1 cellular context compared by ENCODE assay signal in genomic region chr1:26864610-26865480, GRCh38.
TF ChIP-seq lines count a peak whose summit lies in the region.

No MANE protein-coding gene starts in this region.

TF ChIP-seq in K562, 482 proteins besides CTCF, POLR2A, EP300 and RAD21 (continued from another document and continues in another):
- peak; percentile 50; the same call in 1 of the 2 replicates for TF ChIP-seq ZBTB9 (CRISPR knock-in tag; IDR thresholded peaks at IDR 0.05)
- peak; percentile 73 to 94 for TF ChIP-seq MAZ (CRISPR knock-in tag; conservative IDR thresholded peaks at IDR 0.05 in 1 of 2, IDR thresholded peaks at IDR 0.05 in 1 of 2)
- peak; percentile 94 for TF ChIP-seq FOS (IDR thresholded peaks at IDR 0.05; ENCODE audit: extremely low read depth, insufficient read length)
- peak; percentile 78 for TF ChIP-seq ZBTB7A (IDR thresholded peaks at IDR 0.05; ENCODE audit: borderline replicate concordance, control insufficient read depth, low read depth, low read length)
- peak; percentile 96 for TF ChIP-seq L3MBTL2 (IDR thresholded peaks at IDR 0.05)
- TF ChIP-seq NRF1 (conservative IDR thresholded peaks at IDR 0.05 in 1 of 2, IDR thresholded peaks at IDR 0.05 in 1 of 2), result peak; percentile 78 to 82
- TF ChIP-seq BRD4 (IDR thresholded peaks at IDR 0.05), result no peak
- TF ChIP-seq ZKSCAN1 (IDR thresholded peaks at IDR 0.05; ENCODE audit: low read depth, low read length), result peak; percentile 43; the same call in 1 of the 2 replicates
- peak; percentile 75 for TF ChIP-seq PCBP1 (IDR thresholded peaks at IDR 0.05; ENCODE audit: low read depth, low read length, poor library complexity, severe bottlenecking)
- peak; percentile 21; the same call in 1 of the 2 replicates for TF ChIP-seq SAFB (IDR thresholded peaks at IDR 0.05; ENCODE audit: borderline replicate concordance, low read depth, low read length)
- TF ChIP-seq SP1 (CRISPR knock-in tag; IDR thresholded peaks at IDR 0.05), result peak; percentile 92
- peak; percentile 59; the same call in 1 of the 2 replicates for TF ChIP-seq CEBPG (CRISPR knock-in tag; IDR thresholded peaks at IDR 0.05)
- no peak for TF ChIP-seq CEBPG (tag; conservative IDR thresholded peaks at IDR 0.05 in 1 of 2, IDR thresholded peaks at IDR 0.05 in 1 of 2)
- no peak for TF ChIP-seq ATF1 (CRISPR knock-in tag; IDR thresholded peaks at IDR 0.05)
- peak; percentile 85 for TF ChIP-seq ATF1 (tag; IDR thresholded peaks at IDR 0.05)
- TF ChIP-seq BCOR (IDR thresholded peaks at IDR 0.05), result peak; percentile 36; the same call in 1 of the 2 replicates
- TF ChIP-seq VEZF1 (CRISPR knock-in tag; IDR thresholded peaks at IDR 0.05), result peak; percentile 67; the same call in 1 of the 2 replicates
- TF ChIP-seq ZNF316 (IDR thresholded peaks at IDR 0.05), result 0 out of 2 replicates have a peak, but pooled peaks have one; percentile 5
- no peak for TF ChIP-seq ZNF133 (CRISPR knock-in tag; IDR thresholded peaks at IDR 0.05)
- TF ChIP-seq SRF (CRISPR knock-in tag; IDR thresholded peaks at IDR 0.05), result peak in 1 of 2 experiments; percentile 70; a peak in 1 of 4 replicates
- no peak for TF ChIP-seq JUN (IDR thresholded peaks at IDR 0.05; ENCODE audit: borderline replicate concordance, low read depth, low read length)
- 0 out of 2 replicates have a peak, but pooled peaks have one; percentile 64 for TF ChIP-seq JUN (CRISPR knock-in tag; IDR thresholded peaks at IDR 0.05; ENCODE audit: borderline replicate concordance)
- TF ChIP-seq MAFK (IDR thresholded peaks at IDR 0.05; ENCODE audit: low read length), result no peak
- peak in 1 of 2 experiments; percentile 87 for TF ChIP-seq MNT (conservative IDR thresholded peaks at IDR 0.05)
- TF ChIP-seq POLR2B (IDR thresholded peaks at IDR 0.05; ENCODE audit: low read depth, partially characterized antibody), result peak; percentile 86
- TF ChIP-seq EP400 (IDR thresholded peaks at IDR 0.05), result peak; percentile 63
- TF ChIP-seq E2F4 (CRISPR knock-in tag; IDR thresholded peaks at IDR 0.05; ENCODE audit: low read depth), result peak; percentile 92
- TF ChIP-seq GTF2E2 (tag; IDR thresholded peaks at IDR 0.05), result peak; percentile 76; the same call in 1 of the 2 replicates
- TF ChIP-seq CREM (IDR thresholded peaks at IDR 0.05; ENCODE audit: low read depth), result peak; percentile 85
- TF ChIP-seq MYC (IDR thresholded peaks at IDR 0.05; ENCODE audit: low read depth, low read length), result peak; percentile 83
- peak; percentile 57; the same call in 1 of the 2 replicates for TF ChIP-seq MYC (CRISPR knock-in tag; IDR thresholded peaks at IDR 0.05; ENCODE audit: borderline replicate concordance, low read depth)
- peak; percentile 88; the same call in 1 of the 2 replicates for TF ChIP-seq PHF8 (IDR thresholded peaks at IDR 0.05; ENCODE audit: borderline replicate concordance, low read length)
- TF ChIP-seq HMG20A (CRISPR knock-in tag; conservative IDR thresholded peaks at IDR 0.05), result no peak
- 0 out of 2 replicates have a peak, but pooled peaks have one; percentile 59 for TF ChIP-seq ZNF282 (CRISPR knock-in tag; IDR thresholded peaks at IDR 0.05)
- TF ChIP-seq, protein P1, sequence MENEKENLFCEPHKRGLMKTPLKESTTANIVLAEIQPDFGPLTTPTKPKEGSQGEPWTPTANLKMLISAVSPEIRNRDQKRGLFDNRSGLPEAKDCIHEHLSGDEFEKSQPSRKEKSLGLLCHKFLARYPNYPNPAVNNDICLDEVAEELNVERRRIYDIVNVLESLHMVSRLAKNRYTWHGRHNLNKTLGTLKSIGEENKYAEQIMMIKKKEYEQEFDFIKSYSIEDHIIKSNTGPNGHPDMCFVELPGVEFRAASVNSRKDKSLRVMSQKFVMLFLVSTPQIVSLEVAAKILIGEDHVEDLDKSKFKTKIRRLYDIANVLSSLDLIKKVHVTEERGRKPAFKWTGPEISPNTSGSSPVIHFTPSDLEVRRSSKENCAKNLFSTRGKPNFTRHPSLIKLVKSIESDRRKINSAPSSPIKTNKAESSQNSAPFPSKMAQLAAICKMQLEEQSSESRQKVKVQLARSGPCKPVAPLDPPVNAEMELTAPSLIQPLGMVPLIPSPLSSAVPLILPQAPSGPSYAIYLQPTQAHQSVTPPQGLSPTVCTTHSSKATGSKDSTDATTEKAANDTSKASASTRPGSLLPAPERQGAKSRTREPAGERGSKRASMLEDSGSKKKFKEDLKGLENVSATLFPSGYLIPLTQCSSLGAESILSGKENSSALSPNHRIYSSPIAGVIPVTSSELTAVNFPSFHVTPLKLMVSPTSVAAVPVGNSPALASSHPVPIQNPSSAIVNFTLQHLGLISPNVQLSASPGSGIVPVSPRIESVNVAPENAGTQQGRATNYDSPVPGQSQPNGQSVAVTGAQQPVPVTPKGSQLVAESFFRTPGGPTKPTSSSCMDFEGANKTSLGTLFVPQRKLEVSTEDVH (IDR thresholded peaks at IDR 0.05; ENCODE audit: low read depth, partially characterized antibody), result peak; percentile 99
- no peak for TF ChIP-seq HOMEZ (CRISPR knock-in tag; IDR thresholded peaks at IDR 0.05)
- TF ChIP-seq TBP (optimal IDR thresholded peaks at IDR 0.05; ENCODE audit: low read depth, low read length), result peak; percentile 85
- no peak for TF ChIP-seq ETS2 (tag; IDR thresholded peaks at IDR 0.05; ENCODE audit: borderline replicate concordance, poor library complexity, severe bottlenecking)
- TF ChIP-seq POLR2G (IDR thresholded peaks at IDR 0.05; ENCODE audit: low read depth, low read length), result peak; percentile 96
- TF ChIP-seq MGA (IDR thresholded peaks at IDR 0.05), result peak; percentile 46
